In genomic region chr13:20544186-20544914, GRCh38 we compare ENCODE assay signal across 18 cellular contexts. TPM values are rescaled to one million over a fixed set of nuclear protein-coding genes. Genes with fewer than 3 reads are reported as not detected.
DNase-seq lines count a peak whose midpoint lies in the region; ATAC-seq and TF ChIP-seq lines count a peak whose summit lies in the region.
"Had no signal": no experiment of that assay in that cellular context is flagged by ENCODE, and none has a peak within 500 bp of the region (broad histone marks: within the 10 kb centered on the region; RNA-seq: fewer than 3 reads in every experiment).

No MANE protein-coding gene starts in this region.

- no peak overlapping the region for H3K27ac ChIP-seq in right cardiac atrium (ENCODE audit: low read length)
- H3K27ac ChIP-seq: neutrophil, transverse colon had no signal

- 73% methylated on average over 7 of the region's 7 CpGs for WGBS in right cardiac atrium

- H3K9me3 ChIP-seq in right cardiac atrium (ENCODE audit: control insufficient read depth, low read length), result no peaks in the 10 kb centered on the region
- H3K9me3 ChIP-seq: neutrophil, transverse colon had no signal

- ATAC-seq in left ventricle myocardium superior (peak; percentile 26), right cardiac atrium (no peak), esophagus mucosa (peak; percentile 18), GM21723 (IDR thresholded peaks at IDR 0.05; ENCODE audit: unreplicated experiment) (no peak)
- ATAC-seq: CD8-positive, alpha-beta T cell; WTC11 had no signal

- no peak overlapping the region for H3K4me3 ChIP-seq in right cardiac atrium (ENCODE audit: low read length)
- H3K4me3 ChIP-seq in NB4 (ENCODE audit: low read depth, low read length), result no peak overlapping the region
- H3K4me3 ChIP-seq: transverse colon had no signal

- H3K27me3 ChIP-seq in right cardiac atrium (ENCODE audit: control insufficient read depth, insufficient read depth), result no peaks in the 10 kb centered on the region
- H3K27me3 ChIP-seq: neutrophil, transverse colon had no signal

- H3K4me1 ChIP-seq in right cardiac atrium (ENCODE audit: control insufficient read depth, insufficient read depth, low read length), result no peaks in the 10 kb centered on the region

- DNase-seq in left ventricle myocardium superior (no peak), right cardiac atrium (no peak), NB4 (ENCODE audit: low read depth) (peak; percentile 44), COLO829 (ENCODE audit: low spot score) (no peak), NCI-H774 (lab: John Stamatoyannopoulos, UW) (no peak), NCI-H748 treated with DMSO at 0.1 percent for 48 hours (lab: John Stamatoyannopoulos, UW) (no peak)
- DNase-seq: CD8-positive, alpha-beta T cell; foreskin melanocyte; mesenchymal stem cell; NCI-H345; stimulated activated CD4-positive, alpha-beta T cell treated with anti-CD3 and anti-CD28 coated beads, Interleukin-4, amount 100 ng/mL, for 24 hours; SW 1271; transverse colon had no signal

- no peak for TF ChIP-seq CTCF in NB4 (IDR thresholded peaks at IDR 0.05; ENCODE audit: low read depth, low read length)

- no peak for TF ChIP-seq POLR2A in NB4 (IDR thresholded peaks at IDR 0.05; ENCODE audit: extremely low read depth, insufficient read length)

- intact Hi-C loops in left ventricle myocardium superior (cut with micrococcal nuclease) (no loop called here), right cardiac atrium (cut with DNase I) (no loop called here)

RNA-seq across cellular contexts. Expression of gene CRYL1, which starts 18.7 kb away (rescaled TPM):
- total RNA-seq in left ventricle myocardium superior (19.5 TPM), right cardiac atrium (10 to 100 TPM; 33.0 to 41.8 (median 33.3) TPM), esophagus mucosa (30.1 TPM)
- 29.3 TPM for polyA plus RNA-seq in right cardiac atrium
- total RNA-seq: OCI-LY7 had no signal

RNA-seq across cellular contexts. Expression of gene IFT88, which starts 22.6 kb away (rescaled TPM):
- total RNA-seq in left ventricle myocardium superior (5.8 TPM), right cardiac atrium (10 to 100 TPM in 2 of 4 donors, 1 to 10 TPM in 2; 9.3 to 12.9 (median 10.1) TPM), esophagus mucosa (4.4 TPM)
- polyA plus RNA-seq in right cardiac atrium, result 5.8 TPM

Comparison
In these comparisons a context has a peak if more than half of its experiments do, and no peak if none do; other contexts are left out.
1. ATAC-seq: peak in left ventricle myocardium superior (single experiment) and esophagus mucosa (single experiment); none in right cardiac atrium (0 of 2) and GM21723 (single experiment).